8 cellular contexts compared by ENCODE assay signal in genomic region chr2:30233142-30233961, GRCh38. TPM values are rescaled to one million over a fixed set of nuclear protein-coding genes. Genes with fewer than 3 reads are reported as not detected.
DNase-seq lines count a peak whose midpoint lies in the region; ATAC-seq lines count a peak whose summit lies in the region.

No MANE protein-coding gene starts in this region.

- peak overlapping the region; percentile 79 for H3K27ac Mint-ChIP-seq in activated CD4-positive, alpha-beta memory T cell treated with anti-CD3 and anti-CD28 coated beads, Interleukin-2, amount 10 ng/mL, durations not matched to agents 7 days and 5 days
- H3K27ac Mint-ChIP-seq in stimulated activated naive B cell treated with anti-CD40 and anti-IgM and Interleukin-4, amounts not matched to agents 10 μg/mL and 1 μg/mL and 100 μg/mL, for 72 hours, result peak overlapping the region; percentile 91

- peak overlapping the region; percentile 84; the same call in 1 of the 2 replicates for H3K4me3 ChIP-seq in iPS-18c (ENCODE audit: insufficient read depth, low read depth, low read length)

- peaks cover 2% of the 10 kb centered on the region for H3K9me3 ChIP-seq in iPS-18c (ENCODE audit: control insufficient read depth, insufficient read depth, low read length)

- no peak for ATAC-seq in stimulated activated naive B cell treated with anti-CD40 and anti-IgM and Interleukin-4, amounts not matched to agents 10 μg/mL and 1 μg/mL and 100 μg/mL, for 72 hours (replicated peaks)
- no peak for ATAC-seq in GM19467 (IDR thresholded peaks at IDR 0.05; ENCODE audit: unreplicated experiment)
- ATAC-seq in GM21576 (IDR thresholded peaks at IDR 0.05; ENCODE audit: unreplicated experiment), result no peak

- POLR2A ChIA-PET in activated CD4-positive, alpha-beta memory T cell treated with anti-CD3 and anti-CD28 coated beads, Interleukin-2, amount 10 ng/mL, durations not matched to agents 7 days and 5 days (lab: Charles Lee), result interaction anchor here (0.8 to 12.4 kb wide), 15 partner anchors 8 to 478 kb away, joined by 3 to 138 read pairs (median 5); partner anchors contain the start of genes LCLAT1 and YPEL5

- peaks cover 63% of the 10 kb centered on the region for H3K4me1 Mint-ChIP-seq in activated CD4-positive, alpha-beta memory T cell treated with anti-CD3 and anti-CD28 coated beads, Interleukin-2, amount 10 ng/mL, durations not matched to agents 7 days and 5 days
- peaks cover 49 to 71% of the 10 kb centered on the region in 2 donors for H3K4me1 Mint-ChIP-seq in stimulated activated naive B cell treated with anti-CD40 and anti-IgM and Interleukin-4, amounts not matched to agents 10 μg/mL and 1 μg/mL and 100 μg/mL, for 72 hours

- CTCF ChIA-PET in activated CD4-positive, alpha-beta memory T cell treated with anti-CD3 and anti-CD28 coated beads, Interleukin-2, amount 10 ng/mL, durations not matched to agents 7 days and 5 days (lab: Charles Lee), result interaction anchor here (1.1 to 4.0 kb wide), 11 partner anchors 8 to 215 kb away, joined by 3 to 18 read pairs (median 7); partner anchors contain the start of genes LCLAT1 and YPEL5

- no peaks in the 10 kb centered on the region for H3K9me3 Mint-ChIP-seq in activated CD4-positive, alpha-beta memory T cell treated with anti-CD3 and anti-CD28 coated beads, Interleukin-2, amount 10 ng/mL, durations not matched to agents 7 days and 5 days
- H3K9me3 Mint-ChIP-seq in stimulated activated naive B cell treated with anti-CD40 and anti-IgM and Interleukin-4, amounts not matched to agents 10 μg/mL and 1 μg/mL and 100 μg/mL, for 72 hours, result no peaks in the 10 kb centered on the region

- H3K27me3 Mint-ChIP-seq in activated CD4-positive, alpha-beta memory T cell treated with anti-CD3 and anti-CD28 coated beads, Interleukin-2, amount 10 ng/mL, durations not matched to agents 7 days and 5 days, result peaks cover 11% of the 10 kb centered on the region
- no peaks in the 10 kb centered on the region for H3K27me3 Mint-ChIP-seq in stimulated activated naive B cell treated with anti-CD40 and anti-IgM and Interleukin-4, amounts not matched to agents 10 μg/mL and 1 μg/mL and 100 μg/mL, for 72 hours

- peaks cover 44% of the 10 kb centered on the region for H3K36me3 Mint-ChIP-seq in activated CD4-positive, alpha-beta memory T cell treated with anti-CD3 and anti-CD28 coated beads, Interleukin-2, amount 10 ng/mL, durations not matched to agents 7 days and 5 days (ENCODE audit: low read depth)
- peaks cover 30 to 42% of the 10 kb centered on the region in 2 donors for H3K36me3 Mint-ChIP-seq in stimulated activated naive B cell treated with anti-CD40 and anti-IgM and Interleukin-4, amounts not matched to agents 10 μg/mL and 1 μg/mL and 100 μg/mL, for 72 hours

- DNase-seq in DMS53 (lab: John Stamatoyannopoulos, UW) (peak; percentile 27), DMS53 treated with DMSO at 0.1 percent for 48 hours (lab: John Stamatoyannopoulos, UW; ENCODE audit: unreplicated experiment) (no peak), cerebellum (ENCODE audit: low spot score) (no peak)
- no peak for DNase-seq in activated CD4-positive, alpha-beta memory T cell treated with anti-CD3 and anti-CD28 coated beads, Interleukin-2, amount 10 ng/mL, durations not matched to agents 7 days and 5 days
- DNase-seq in stimulated activated naive B cell treated with anti-CD40 and anti-IgM and Interleukin-4, amounts not matched to agents 10 μg/mL and 1 μg/mL and 100 μg/mL, for 72 hours, result no peak

- peak overlapping the region; percentile 75 for H3K4me3 Mint-ChIP-seq in activated CD4-positive, alpha-beta memory T cell treated with anti-CD3 and anti-CD28 coated beads, Interleukin-2, amount 10 ng/mL, durations not matched to agents 7 days and 5 days
- H3K4me3 Mint-ChIP-seq in stimulated activated naive B cell treated with anti-CD40 and anti-IgM and Interleukin-4, amounts not matched to agents 10 μg/mL and 1 μg/mL and 100 μg/mL, for 72 hours, result peak overlapping the region; percentile 92 to 98

RNA-seq across cellular contexts. Expression of gene LBH, which starts 2.0 kb away (rescaled TPM):
- total RNA-seq in activated CD4-positive, alpha-beta memory T cell treated with anti-CD3 and anti-CD28 coated beads, Interleukin-2, amount 10 ng/mL, durations not matched to agents 7 days and 5 days, result 100 to 1,000 TPM; 105 to 110 TPM
- total RNA-seq in cerebellum, result 71.4 TPM
